8 cellular contexts compared by ENCODE assay signal in genomic region chr12:72017054-72017651, GRCh38.
DNase-seq lines count a peak whose midpoint lies in the region; ATAC-seq and TF ChIP-seq lines count a peak whose summit lies in the region.

No MANE protein-coding gene starts in this region.

- in situ Hi-C loops in brain microvascular endothelial cell (cut with HindIII; ENCODE audit: low pct_ligation_motif_present, low sequenced_read_pairs), result no loop called here

- H3K4me3 ChIP-seq in AG10803 (ENCODE audit: low read length), result no peak overlapping the region
- H3K4me3 ChIP-seq in brain microvascular endothelial cell (ENCODE audit: low read depth, low read length), result no peak overlapping the region

- peaks cover 2 to 4% (median 3%) of the 10 kb centered on the region in 3 donors for H3K27me3 Mint-ChIP-seq in immature natural killer cell (ENCODE audit: low read depth in 3 of 3)

- no peaks in the 10 kb centered on the region for H3K4me1 Mint-ChIP-seq in immature natural killer cell

- no peaks in the 10 kb centered on the region for H3K27me3 ChIP-seq in brain microvascular endothelial cell (replicated peaks)

- H3K36me3 Mint-ChIP-seq in immature natural killer cell, result no peaks in the 10 kb centered on the region

- H3K27ac ChIP-seq in brain microvascular endothelial cell, result no peak overlapping the region

- no peak overlapping the region for H3K4me3 Mint-ChIP-seq in immature natural killer cell

- no peak overlapping the region for H3K27ac Mint-ChIP-seq in immature natural killer cell

- peak; percentile 73 for DNase-seq in AG10803 (ENCODE audit: low read depth)
- peak; percentile 74 for DNase-seq in NCI-H2107 treated with DMSO at 0.1 percent for 48 hours (lab: John Stamatoyannopoulos, UW; ENCODE audit: unreplicated experiment)
- DNase-seq in UCSD-AML1 (lab: John Stamatoyannopoulos, UW; ENCODE audit: unreplicated experiment), result peak; percentile 50
- DNase-seq in brain microvascular endothelial cell, result peak; percentile 68
- peak; percentile 25 to 47 (median 41) for DNase-seq in immature natural killer cell
- DNase-seq in stimulated activated CD4-positive, alpha-beta T cell treated with anti-CD3 and anti-CD28 coated beads, Interleukin-15, amount 100 ng/mL, for 48 hours (ENCODE audit: low read depth in 2 of 2), result peak; percentile 25 to 48

- ATAC-seq in GM18873 (IDR thresholded peaks at IDR 0.05; ENCODE audit: low FRiP score, unreplicated experiment), result peak; percentile 97
- peak; percentile 99 for ATAC-seq in HG03097 (IDR thresholded peaks at IDR 0.05; ENCODE audit: low FRiP score, unreplicated experiment)

- H3K36me3 ChIP-seq in brain microvascular endothelial cell (replicated peaks), result no peaks in the 10 kb centered on the region

- TF ChIP-seq CTCF in AG10803 (conservative IDR thresholded peaks at IDR 0.05; ENCODE audit: low read length) (peak; percentile 88), brain microvascular endothelial cell (IDR thresholded peaks at IDR 0.05; ENCODE audit: low read depth, low read length, missing control alignments) (peak; percentile 87)

- H3K9me3 Mint-ChIP-seq in immature natural killer cell, result no peaks in the 10 kb centered on the region
